ENCODE assay signal across 14 cellular contexts in genomic region chr5:25568989-25569625, GRCh38.
A peak's percentile ranks its signal among the peaks of the same experiment; 100 is the strongest.
DNase-seq lines count a peak whose midpoint lies in the region; ATAC-seq lines count a peak whose summit lies in the region.
"Had no signal": no experiment of that assay in that cellular context is flagged by ENCODE, and none has a peak within 500 bp of the region (broad histone marks: within the 10 kb centered on the region; RNA-seq: fewer than 3 reads in every experiment).

No MANE protein-coding gene starts in this region.

- peak overlapping the region; percentile 28 for H3K4me3 Mint-ChIP-seq in activated T-helper 17 cell treated with anti-CD3 and anti-CD28 coated beads, Interleukin-2, amount 50 U/mL, for 72 hours
- H3K4me3 Mint-ChIP-seq: dendritic cell treated with granulocyte-macrophage colony-stimulating factor and Interleukin-4, amounts not matched to agents 40 ng/mL and 50 ng/mL, for 4 days; neural crest cell had no signal

- H3K4me1 Mint-ChIP-seq in activated T-helper 17 cell treated with anti-CD3 and anti-CD28 coated beads, Interleukin-2, amount 50 U/mL, for 72 hours = peaks cover 5% of the 10 kb centered on the region
- H3K4me1 Mint-ChIP-seq: neural crest cell had no signal

- peak; percentile 23 for DNase-seq in A172 (ENCODE audit: low spot score)
- peak; percentile 15 for DNase-seq in Daoy (ENCODE audit: low read depth)
- peak; percentile 81 for DNase-seq in NCI-H2227 treated with DMSO at 0.1 percent for 48 hours (lab: John Stamatoyannopoulos, UW)
- DNase-seq in EL = no peak
- no peak for DNase-seq in LoVo (ENCODE audit: low spot score)
- DNase-seq: activated CD8-positive, alpha-beta memory T cell treated with anti-CD3 and anti-CD28 coated beads, Interleukin-2, amount 50 U/mL, for 4 hours; NCI-H748 treated with DMSO at 0.1 percent for 48 hours; SIG-M5; stimulated activated CD4-positive, alpha-beta T cell treated with anti-CD3 and anti-CD28 coated beads, Interleukin-4, amount 100 ng/mL, for 24 hours had no signal

- H3K27ac Mint-ChIP-seq in activated T-helper 17 cell treated with anti-CD3 and anti-CD28 coated beads, Interleukin-2, amount 50 U/mL, for 72 hours = peak overlapping the region; percentile 81
- H3K27ac Mint-ChIP-seq: dendritic cell treated with granulocyte-macrophage colony-stimulating factor and Interleukin-4, amounts not matched to agents 40 ng/mL and 50 ng/mL, for 4 days had no signal

- H3K27me3 Mint-ChIP-seq in activated T-helper 17 cell treated with anti-CD3 and anti-CD28 coated beads, Interleukin-2, amount 50 U/mL, for 72 hours = no peaks in the 10 kb centered on the region
- H3K27me3 Mint-ChIP-seq: dendritic cell treated with granulocyte-macrophage colony-stimulating factor and Interleukin-4, amounts not matched to agents 40 ng/mL and 50 ng/mL, for 4 days had no signal

- no peaks in the 10 kb centered on the region for H3K36me3 Mint-ChIP-seq in activated T-helper 17 cell treated with anti-CD3 and anti-CD28 coated beads, Interleukin-2, amount 50 U/mL, for 72 hours (ENCODE audit: low read depth)

- ATAC-seq in activated T-helper 17 cell treated with anti-CD3 and anti-CD28 coated beads, Interleukin-2, amount 50 U/mL, for 72 hours (replicated peaks) = no peak
- ATAC-seq in HG02884 (IDR thresholded peaks at IDR 0.05; ENCODE audit: unreplicated experiment) = no peak
- ATAC-seq: sciatic nerve had no signal

- peaks cover 9% of the 10 kb centered on the region for H3K9me3 Mint-ChIP-seq in activated T-helper 17 cell treated with anti-CD3 and anti-CD28 coated beads, Interleukin-2, amount 50 U/mL, for 72 hours

Comparison
In these comparisons a context has a peak if more than half of its experiments do, and no peak if none do; other contexts are left out.
1. DNase-seq: peak in A172 (single experiment), Daoy (single experiment) and NCI-H2227 treated with DMSO at 0.1 percent for 48 hours (single experiment); none in EL (single experiment) and LoVo (single experiment).